Comparison of ENCODE assay signal across 8 cellular contexts in the genomic region with DNA sequence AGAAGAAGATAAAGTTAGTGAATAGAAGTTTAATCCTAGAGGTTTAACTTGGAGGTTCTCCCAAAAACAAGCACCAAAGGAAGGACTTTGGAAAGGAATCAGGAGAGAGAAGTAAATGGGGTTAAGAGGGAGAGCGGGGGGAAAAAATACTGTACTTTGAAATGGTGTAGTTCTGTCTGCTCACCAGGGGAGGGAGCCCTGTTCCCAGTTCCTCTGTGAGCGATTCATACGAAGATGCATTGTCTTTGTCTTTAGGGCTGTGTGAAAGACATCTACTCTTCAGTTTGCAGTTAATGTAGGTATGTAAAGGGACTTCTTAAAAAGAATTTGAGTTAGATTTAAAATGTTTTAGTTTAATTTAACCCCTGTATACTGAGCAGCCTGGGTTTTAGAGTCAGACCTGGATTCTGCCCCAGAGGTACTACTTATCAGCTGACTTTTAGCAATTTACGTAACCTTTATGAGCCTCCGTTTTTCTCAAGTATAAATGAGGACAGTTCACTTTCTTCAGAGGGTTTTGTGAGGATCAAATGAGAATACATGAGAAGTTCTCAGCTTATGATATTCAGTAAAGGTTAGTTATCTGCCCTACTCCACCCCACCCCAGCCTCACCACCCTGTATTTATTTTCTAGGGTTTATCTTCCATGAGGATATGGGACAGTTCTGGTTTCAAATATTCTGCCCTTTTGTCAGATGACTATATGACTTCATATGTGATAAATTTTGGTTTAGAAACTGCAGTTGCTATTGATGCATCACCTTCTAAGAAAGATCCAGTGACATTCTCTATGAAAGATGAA.
DNase-seq lines count a peak whose midpoint lies in the region; ATAC-seq and TF ChIP-seq lines count a peak whose summit lies in the region.

No MANE protein-coding gene starts in this region.

- H3K18ac ChIP-seq in H9 (ENCODE audit: insufficient read length, low read depth, low read length), result no peak overlapping the region

- H2BK120ac ChIP-seq in H9 (ENCODE audit: low read depth, low read length, poor library complexity, severe bottlenecking), result no peak overlapping the region

- DNase-seq in H9 (peak; percentile 48), NCI-H1105 treated with DMSO at 0.1 percent for 48 hours (lab: John Stamatoyannopoulos, UW) (peak; percentile 80), T follicular helper cell (ENCODE audit: low read depth) (peak; percentile 40), adrenal gland (peak in 6 of 7 donors; percentile 42 to 77 (median 60)), right atrium auricular region (ENCODE audit: low spot score) (no peak), smooth muscle cell (lab: John Stamatoyannopoulos, UW; ENCODE audit: unreplicated experiment) (no peak)

- no peak overlapping the region for H3K4me3 Mint-ChIP-seq in H9

- H3K9me2 ChIP-seq in DOHH2 (replicated peaks; ENCODE audit: control insufficient read depth, low read length), result no peaks in the 10 kb centered on the region

- no peak overlapping the region for H3K27ac ChIP-seq in DOHH2 (ENCODE audit: low read depth, low read length)
- no peak overlapping the region for H3K27ac ChIP-seq in H9 (ENCODE audit: insufficient read length, low read depth, low read length)
- no peak overlapping the region for H3K27ac ChIP-seq in adrenal gland
- no peak overlapping the region for H3K27ac ChIP-seq in right atrium auricular region
- no peak overlapping the region for H3K27ac ChIP-seq in smooth muscle cell (ENCODE audit: low read depth)

- no peak overlapping the region for H4K8ac ChIP-seq in H9 (replicated peaks; ENCODE audit: insufficient read length, low read depth, low read length)

- H3K4ac ChIP-seq in H9 (ENCODE audit: low read depth, low read length), result no peak overlapping the region

- H3K9me3 Mint-ChIP-seq in H9, result peaks cover 9 to 11% of the 10 kb centered on the region in 2 experiments

- H2BK20ac ChIP-seq in H9 (ENCODE audit: low read depth, low read length, poor library complexity, severe bottlenecking), result no peak overlapping the region

- H2AFZ ChIP-seq in H9 (ENCODE audit: low read length) (no peak overlapping the region), smooth muscle cell (ENCODE audit: low read depth) (no peak overlapping the region)

- H3K23ac ChIP-seq in H9 (ENCODE audit: insufficient read length, low read depth, low read length), result no peak overlapping the region

- no peak overlapping the region for H3K56ac ChIP-seq in H9 (ENCODE audit: insufficient read length, low read depth, low read length)

- H4K5ac ChIP-seq in H9 (ENCODE audit: insufficient read length, low read depth, low read length), result no peak overlapping the region

- H3K27me3 ChIP-seq in DOHH2 (ENCODE audit: control insufficient read depth, low read length) (peaks cover 6% of the 10 kb centered on the region), H9 (ENCODE audit: insufficient read depth, low read length) (no peaks in the 10 kb centered on the region), adrenal gland (no peaks in the 10 kb centered on the region), right atrium auricular region (no peaks in the 10 kb centered on the region), smooth muscle cell (ENCODE audit: low read depth) (no peaks in the 10 kb centered on the region)

- no peaks in the 10 kb centered on the region for H3K23me2 ChIP-seq in H9 (ENCODE audit: insufficient read length, low read depth, low read length, poor library complexity, severe bottlenecking)

- H3K9me3 ChIP-seq in DOHH2 (ENCODE audit: control insufficient read depth, insufficient read depth, low read length), result no peaks in the 10 kb centered on the region
- peaks cover 5% of the 10 kb centered on the region for H3K9me3 ChIP-seq in H9 (ENCODE audit: control insufficient read depth, low read depth, low read length)
- no peaks in the 10 kb centered on the region for H3K9me3 ChIP-seq in adrenal gland (replicated peaks in 1 of 3)
- no peaks in the 10 kb centered on the region for H3K9me3 ChIP-seq in right atrium auricular region
- no peaks in the 10 kb centered on the region for H3K9me3 ChIP-seq in smooth muscle cell (replicated peaks; ENCODE audit: low read depth)

- H3K36me3 Mint-ChIP-seq in H9 (ENCODE audit: insufficient read depth in 1 of 3, low read depth in 3 of 3), result peaks cover 7 to 12% (median 11%) of the 10 kb centered on the region in 3 experiments

- H3K4me2 ChIP-seq in DOHH2 (ENCODE audit: low read length) (no peak overlapping the region), H9 (ENCODE audit: insufficient read depth, insufficient read length, low read length) (no peak overlapping the region), smooth muscle cell (peak overlapping the region; percentile 23)

- H3K36me3 ChIP-seq in DOHH2 (ENCODE audit: control insufficient read depth, low read length) (no peaks in the 10 kb centered on the region), adrenal gland (replicated peaks in 1 of 2) (no peaks in the 10 kb centered on the region), right atrium auricular region (no peaks in the 10 kb centered on the region), smooth muscle cell (ENCODE audit: low read depth) (no peaks in the 10 kb centered on the region)

- intact Hi-C loops in adrenal gland (cut with DNase I), result loop anchor here (5.0 to 10.0 kb wide), 3 partner anchors 125 to 212 kb away; no protein-coding TSS in a partner anchor

- no peak overlapping the region for H2AK5ac ChIP-seq in H9 (ENCODE audit: insufficient read length, low read length)

- H4K91ac ChIP-seq in H9 (ENCODE audit: insufficient read length, low read depth, low read length), result no peak overlapping the region

- no peaks in the 10 kb centered on the region for H3K79me1 ChIP-seq in H9 (ENCODE audit: insufficient read depth, low read depth, low read length, poor library complexity, severe bottlenecking)

- no peak overlapping the region for H3K14ac ChIP-seq in H9 (ENCODE audit: insufficient read depth, low read length)

- H3K27me3 Mint-ChIP-seq in H9 (ENCODE audit: low read depth), result no peaks in the 10 kb centered on the region

- no peak overlapping the region for H3K4me3 ChIP-seq in DOHH2 (ENCODE audit: low read length)
- no peak overlapping the region for H3K4me3 ChIP-seq in adrenal gland
- no peak overlapping the region for H3K4me3 ChIP-seq in right atrium auricular region
- H3K4me3 ChIP-seq in smooth muscle cell, result peak overlapping the region; percentile 3

- peaks cover 0 to 8% of the 10 kb centered on the region in 2 experiments; a peak in 2 of 4 replicates for H3K4me1 Mint-ChIP-seq in H9

- TF ChIP-seq CTCF in DOHH2 (IDR thresholded peaks at IDR 0.05; ENCODE audit: low read depth, low read length, poor library complexity, severe bottlenecking) (peak; percentile 76), H9 (conservative IDR thresholded peaks at IDR 0.05) (peak; percentile 92), adrenal gland (IDR thresholded peaks at IDR 0.05) (peak; percentile 79 to 98 (median 90)), right atrium auricular region (IDR thresholded peaks at IDR 0.05) (peak; percentile 73 to 89), smooth muscle cell (IDR thresholded peaks at IDR 0.05; ENCODE audit: borderline replicate concordance, insufficient read depth, poor library complexity, severe bottlenecking) (peak; percentile 90)

- H2BK15ac ChIP-seq in H9 (ENCODE audit: low read depth, low read length), result no peak overlapping the region

- H3K27ac Mint-ChIP-seq in H9, result no peak overlapping the region

- H3T11ph ChIP-seq in H9 (ENCODE audit: low read length), result no peak overlapping the region

- H3K9ac ChIP-seq in H9 (ENCODE audit: extremely low read depth, insufficient read length, low read length) (no peak overlapping the region), smooth muscle cell (ENCODE audit: low read depth) (no peak overlapping the region)

- no peaks in the 10 kb centered on the region for H3K4me1 ChIP-seq in DOHH2 (ENCODE audit: control insufficient read depth, low read length)
- H3K4me1 ChIP-seq in H9 (ENCODE audit: insufficient read depth, low read length), result no peaks in the 10 kb centered on the region
- peaks cover 9 to 19% of the 10 kb centered on the region in 2 donors for H3K4me1 ChIP-seq in adrenal gland (replicated peaks in 1 of 2)
- peaks cover 0 to 8% of the 10 kb centered on the region in 2 donors for H3K4me1 ChIP-seq in right atrium auricular region
- H3K4me1 ChIP-seq in smooth muscle cell (ENCODE audit: low read depth), result peaks cover 7% of the 10 kb centered on the region

- peaks cover 5% of the 10 kb centered on the region; the same call in 1 of the 2 replicates for H4K20me1 ChIP-seq in DOHH2 (ENCODE audit: control insufficient read depth, insufficient read depth, low read depth, low read length)
- no peaks in the 10 kb centered on the region for H4K20me1 ChIP-seq in H9 (ENCODE audit: control insufficient read depth, insufficient read depth, insufficient read length)
- peaks cover 29% of the 10 kb centered on the region for H4K20me1 ChIP-seq in smooth muscle cell (ENCODE audit: low read depth)

- 0 out of 2 replicates have a peak, but pooled peaks cover 2% of the 10 kb centered on the region for H3F3A ChIP-seq in DOHH2 (ENCODE audit: control insufficient read depth, insufficient read depth)
- H3F3A ChIP-seq in smooth muscle cell (ENCODE audit: low read depth), result no peaks in the 10 kb centered on the region

- ATAC-seq in GM21737 (IDR thresholded peaks at IDR 0.05; ENCODE audit: unreplicated experiment), result no peak

- no peak overlapping the region for H2BK5ac ChIP-seq in H9 (ENCODE audit: insufficient read length, low read length)

- WGBS in H9 (ENCODE audit: extremely low coverage, insufficient read length, low lambda C conversion rate), result no CpG with 5 or more reads among the region's 5 CpGs
- WGBS in adrenal gland, 4 donors, result 19 to 25% (median 22%) methylated on average over 5 of the region's 5 CpGs
- WGBS in smooth muscle cell (ENCODE audit: low lambda C conversion rate), result 43% methylated on average over 5 of the region's 5 CpGs

- TF ChIP-seq POLR2A in adrenal gland (IDR thresholded peaks at IDR 0.05), result no peak

- no peaks in the 10 kb centered on the region for H3K79me2 ChIP-seq in DOHH2 (ENCODE audit: control insufficient read depth, low read length)
- no peaks in the 10 kb centered on the region for H3K79me2 ChIP-seq in H9 (ENCODE audit: insufficient read depth, low read length)
- peaks cover 46% of the 10 kb centered on the region for H3K79me2 ChIP-seq in smooth muscle cell (ENCODE audit: low read depth)

- no peak overlapping the region for H2BK12ac ChIP-seq in H9 (ENCODE audit: insufficient read length, low read depth, low read length)

Comparison
In these comparisons a context has a peak if more than half of its experiments do, and no peak if none do; other contexts are left out.
1. DNase-seq: peak in H9 (single experiment), NCI-H1105 treated with DMSO at 0.1 percent for 48 hours (single experiment), T follicular helper cell (single experiment) and adrenal gland (6 of 7); none in right atrium auricular region (single experiment) and smooth muscle cell (single experiment).
2. Peak in every context shown above with its lines, with median percentiles within 50 percentile points of each other: CTCF ChIP-seq.